22 cellular contexts compared by ENCODE assay signal in the genomic region with DNA sequence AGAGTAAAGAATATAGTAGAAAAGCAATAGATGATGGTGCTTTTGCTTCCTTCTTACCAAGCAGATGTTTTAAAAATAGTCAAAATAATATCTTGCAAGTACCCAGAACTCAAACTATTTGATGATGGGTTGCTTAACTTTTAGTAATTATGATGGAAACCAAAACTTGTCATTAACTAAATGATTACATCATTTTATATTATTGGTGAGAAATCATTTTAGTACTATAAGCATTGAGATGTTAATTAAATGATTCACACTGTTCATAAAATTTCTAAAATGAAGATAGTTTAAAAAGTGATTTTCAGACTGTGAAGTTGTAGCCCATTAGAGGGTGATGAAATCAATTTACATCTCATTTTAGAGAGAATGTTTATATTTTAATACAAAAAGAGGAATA. TPM values are rescaled to one million over a fixed set of nuclear protein-coding genes. Genes with fewer than 3 reads are reported as not detected.
DNase-seq lines count a peak whose midpoint lies in the region; ATAC-seq, FAIRE-seq and TF ChIP-seq lines count a peak whose summit lies in the region.
"Had no signal": no experiment of that assay in that cellular context is flagged by ENCODE, and none has a peak within 500 bp of the region (broad histone marks: within the 10 kb centered on the region; RNA-seq: fewer than 3 reads in every experiment).

No MANE protein-coding gene starts in this region.

- peaks cover 8% of the 10 kb centered on the region; the same call in 2 of the 3 replicates for H3K4me1 Mint-ChIP-seq in GM23338

- H3F3A ChIP-seq in smooth muscle cell (ENCODE audit: low read depth) = peaks cover 5% of the 10 kb centered on the region
- H3F3A ChIP-seq in GM23338 (replicated peaks; ENCODE audit: low read depth) = no peaks in the 10 kb centered on the region

- POLR2A ChIA-PET in K562 (lab: Yijun Ruan, JAX) = no interaction called here

- no peaks in the 10 kb centered on the region for H4K20me1 ChIP-seq in K562 (replicated peaks; ENCODE audit: control insufficient read depth, insufficient read depth, low read length)
- H4K20me1 ChIP-seq in smooth muscle cell (ENCODE audit: low read depth) = no peaks in the 10 kb centered on the region
- no peaks in the 10 kb centered on the region for H4K20me1 ChIP-seq in GM23338 (replicated peaks; ENCODE audit: insufficient read depth)
- H4K20me1 ChIP-seq: BLaER1 had no signal

- TF ChIP-seq EP300 in K562 (IDR thresholded peaks at IDR 0.05; ENCODE audit: low read length) = no peak

- no TSS peak for BruUV-seq in K562 (replicated peaks; lab: Mats Ljungman, UMichigan)

- no peaks in the 10 kb centered on the region for H3K27me3 ChIP-seq in K562 (ENCODE audit: control insufficient read depth in 2 of 2, insufficient read depth in 2 of 2, low read length in 2 of 2)
- peaks cover 22% of the 10 kb centered on the region for H3K27me3 ChIP-seq in smooth muscle cell (ENCODE audit: low read depth)
- no peaks in the 10 kb centered on the region for H3K27me3 ChIP-seq in GM23338 (ENCODE audit: insufficient read depth)
- H3K27me3 ChIP-seq: BLaER1 had no signal

- H3K4me1 ChIP-seq in K562 (replicated peaks in 1 of 2; ENCODE audit: control insufficient read depth in 2 of 2, insufficient read depth in 2 of 2, low read length in 2 of 2) (no peaks in the 10 kb centered on the region; a peak in 1 of 5 replicates), smooth muscle cell (ENCODE audit: low read depth) (peaks cover 6% of the 10 kb centered on the region), GM23338 (ENCODE audit: insufficient read depth) (0 out of 2 replicates have a peak, but pooled peaks cover 5% of the 10 kb centered on the region)
- H3K4me1 ChIP-seq: Caco-2, HAP-1 had no signal

- H3K79me2 ChIP-seq in K562 (ENCODE audit: control insufficient read depth, insufficient read depth, low read length) = no peaks in the 10 kb centered on the region
- no peaks in the 10 kb centered on the region for H3K79me2 ChIP-seq in smooth muscle cell (ENCODE audit: low read depth)
- no peaks in the 10 kb centered on the region for H3K79me2 ChIP-seq in GM23338 (replicated peaks; ENCODE audit: insufficient read depth)

- H3K36me3 ChIP-seq in K562 (ENCODE audit: control insufficient read depth, insufficient read depth, low read length) (no peaks in the 10 kb centered on the region), smooth muscle cell (ENCODE audit: low read depth) (no peaks in the 10 kb centered on the region), GM23338 (ENCODE audit: insufficient read depth) (no peaks in the 10 kb centered on the region)
- H3K36me3 ChIP-seq: BLaER1, HAP-1 had no signal

- TF ChIP-seq CTCF in K562 (IDR thresholded peaks at IDR 0.05 in 2 of 3, conservative IDR thresholded peaks at IDR 0.05 in 1 of 3; ENCODE audit: insufficient read depth in 2 of 3, low read depth in 1 of 3, low read length in 3 of 3) (no peak), smooth muscle cell (IDR thresholded peaks at IDR 0.05; ENCODE audit: borderline replicate concordance, insufficient read depth, poor library complexity, severe bottlenecking) (no peak), GM23338 (conservative IDR thresholded peaks at IDR 0.05; ENCODE audit: low read depth in 2 of 2) (no peak)

- no peak overlapping the region for H3K4me3 ChIP-seq in K562
- no peak overlapping the region for H3K4me3 ChIP-seq in smooth muscle cell
- H3K4me3 ChIP-seq in GM23338 = no peak overlapping the region
- H3K4me3 ChIP-seq: BLaER1, GM12878, HAP-1 had no signal

- H3K9me2 ChIP-seq in GM23338 (ENCODE audit: insufficient read depth) = no peaks in the 10 kb centered on the region

- ATAC-seq in K562 (no peak), HG02678 (IDR thresholded peaks at IDR 0.05; ENCODE audit: unreplicated experiment) (no peak), GM23338 (no peak)
- ATAC-seq: CD8-positive, alpha-beta T cell; GM12878 had no signal

- no peak overlapping the region for H3K4me3 Mint-ChIP-seq in GM23338
- H3K4me3 Mint-ChIP-seq: B cell; CD8-positive, alpha-beta T cell had no signal

- H3K9me3 ChIP-seq in K562 (replicated peaks; ENCODE audit: control insufficient read depth, insufficient read depth, low read depth, low read length) = no peaks in the 10 kb centered on the region
- no peaks in the 10 kb centered on the region for H3K9me3 ChIP-seq in smooth muscle cell (replicated peaks; ENCODE audit: low read depth)
- H3K9me3 ChIP-seq: BLaER1, Caco-2, HAP-1 had no signal

- H3K9me3 Mint-ChIP-seq in GM23338 = no peaks in the 10 kb centered on the region
- H3K9me3 Mint-ChIP-seq: CD8-positive, alpha-beta T cell had no signal

- peak; percentile 62 for FAIRE-seq in A204.1 (lab: Jason Lieb, UNC)
- peak; percentile 52 for FAIRE-seq in G401.6 (lab: Jason Lieb, UNC)
- no peak for FAIRE-seq in K562 (lab: Jason Lieb, UNC)
- FAIRE-seq in GM12891 (lab: Jason Lieb, UNC) = no peak
- FAIRE-seq: GM12878, GM18507, H54 had no signal

- CTCF ChIA-PET in K562 (lab: Yijun Ruan, JAX; ENCODE audit: low intra/inter-chr PET ratio) = no interaction called here

- in situ Hi-C loops in K562 (cut with MboI) = no loop called here

- H2AFZ ChIP-seq in K562 (ENCODE audit: low read depth, low read length) (no peak overlapping the region), smooth muscle cell (ENCODE audit: low read depth) (no peak overlapping the region), GM23338 (no peak overlapping the region)

- no peak overlapping the region for H3K9ac ChIP-seq in K562 (ENCODE audit: insufficient read depth in 1 of 2, low read depth in 2 of 2, low read length in 2 of 2)
- no peak overlapping the region for H3K9ac ChIP-seq in smooth muscle cell (ENCODE audit: low read depth)
- H3K9ac ChIP-seq: BLaER1 had no signal

- H3K27ac Mint-ChIP-seq in GM23338 = no peak overlapping the region
- H3K27ac Mint-ChIP-seq: B cell; CD4-positive, CD25-positive, alpha-beta regulatory T cell; CD8-positive, alpha-beta T cell had no signal

- TF ChIP-seq RAD21 in K562 (CRISPR knock-in tag; conservative IDR thresholded peaks at IDR 0.05 in 1 of 2, IDR thresholded peaks at IDR 0.05 in 1 of 2) = no peak

- H3K4me2 ChIP-seq in K562 (ENCODE audit: insufficient read depth, low read length) (no peak overlapping the region), smooth muscle cell (peak overlapping the region; percentile 72), GM23338 (no peak overlapping the region)
- H3K4me2 ChIP-seq: BLaER1 had no signal

- TF ChIP-seq POLR2A in K562 (conservative IDR thresholded peaks at IDR 0.05) = no peak
- no peak for TF ChIP-seq POLR2A in GM12891 (IDR thresholded peaks at IDR 0.05; ENCODE audit: low read depth, low read length)

- no peaks in the 10 kb centered on the region for H3K27me3 Mint-ChIP-seq in GM23338 (ENCODE audit: insufficient read depth, low read depth, poor library complexity)

- no peaks in the 10 kb centered on the region for H3K9me1 ChIP-seq in K562 (ENCODE audit: control insufficient read depth, insufficient read depth, low read length)

- H3K27ac ChIP-seq in K562 (ENCODE audit: extremely low read depth, low read depth, low read length) = no peak overlapping the region
- no peak overlapping the region for H3K27ac ChIP-seq in smooth muscle cell (ENCODE audit: low read depth)
- no peak overlapping the region for H3K27ac ChIP-seq in GM23338 (ENCODE audit: low read depth)
- H3K27ac ChIP-seq: BLaER1, C4-2B had no signal

- intact Hi-C loops in K562 (cut with micrococcal nuclease) = no loop called here

- DNase-seq in K562 (ENCODE audit: extremely low read depth in 1 of 4, low spot score in 3 of 4) (no peak), smooth muscle cell (lab: John Stamatoyannopoulos, UW; ENCODE audit: unreplicated experiment) (no peak), GM23338 (ENCODE audit: low spot score) (no peak), GM12891 (ENCODE audit: insufficient read length, low spot score) (no peak)
- DNase-seq: 8988T; Caco-2; CD4-positive, CD25-positive, alpha-beta regulatory T cell; CD8-positive, alpha-beta T cell; DMS153; DND-41; GDM1; GOT3 had no signal

- no peaks in the 10 kb centered on the region for H3K36me3 Mint-ChIP-seq in GM23338 (ENCODE audit: low read depth)
- H3K36me3 Mint-ChIP-seq: CD4-positive, CD25-positive, alpha-beta regulatory T cell; CD8-positive, alpha-beta T cell had no signal

TF ChIP-seq in GM23338, 12 proteins besides CTCF, POLR2A, EP300 and RAD21:
- no peak for TF ChIP-seq POLR2AphosphoS5 (IDR thresholded peaks at IDR 0.05; ENCODE audit: low read depth)
TF ChIP-seq in GM23338: peak in this region for 0.

TF ChIP-seq in GM12891, 5 proteins besides CTCF, POLR2A, EP300 and RAD21:
- TF ChIP-seq TAF1 (IDR thresholded peaks at IDR 0.05; ENCODE audit: low read depth, low read length) (no peak), POLR2AphosphoS5 (IDR thresholded peaks at IDR 0.05; ENCODE audit: low read depth, low read length) (no peak), PAX5 (IDR thresholded peaks at IDR 0.05; ENCODE audit: insufficient read depth, low read length, severe bottlenecking) (no peak)

RNA-seq across cellular contexts. Expression of a gene that starts 24.4 kb away (rescaled TPM):
- 390 and 496 TPM in 2 replicates for total RNA-seq in K562 (2011; cell fraction: chromatin; rRNA removed; ENCODE audit: low replicate concordance)
- total RNA-seq in K562 (2011; cell fraction: nucleolus; rRNA removed) = 104 and 126 TPM in 2 replicates
- 172 and 193 TPM in 2 replicates for total RNA-seq in K562 (2011; cell fraction: nucleoplasm; rRNA removed)
- total RNA-seq in K562 (2014; rRNA removed) (42.7 and 54.1 TPM in 2 replicates), K562 (2014; rRNA removed; fragmentation: Illumina TruSeq; extraction: Trizol) (45.5 and 53.2 TPM in 2 replicates), K562 (2015; rRNA removed; fragmentation: Illumina TruSeq; extraction: Trizol) (33.8 TPM in 2 replicates), K562 (2021) (65.3 and 79.5 TPM in 2 replicates), smooth muscle cell (31.4 and 40.3 TPM in 2 replicates)
- polyA plus RNA-seq in K562 (2011; rRNA removed) (120 and 133 TPM in 2 replicates), K562 (2014; fragmentation: Illumina TruSeq; extraction: Trizol) (63.1 and 84.4 TPM in 2 replicates), K562 (2014; fragmentation: Nextera tagmentation; extraction: Ambion mirVana) (10 to 100 TPM in 1 of 2 experiments, 1 to 10 TPM in 1; 7.9 to 10.2 TPM), K562 (2014; rRNA removed) (166 and 236 TPM in 2 replicates), smooth muscle cell (23.0 and 43.3 TPM in 2 replicates), GM23338 (2016; fragmentation: Nextera tagmentation; extraction: Ambion mirVana) (38.7 and 44.9 TPM in 2 replicates)
- polyA plus RNA-seq in K562 (2011; cell fraction: cytosol; rRNA removed) = 20.2 and 43.3 TPM in 2 replicates
- polyA plus RNA-seq in K562 (2011; cell fraction: nucleus; rRNA removed) = 403 and 445 TPM in 2 replicates
- 46.7 and 119 TPM in 2 replicates for polyA plus RNA-seq in K562 (2012)
- polyA minus RNA-seq in K562 (2011; rRNA and poly(A)+ RNA removed) = 15.1 and 27.9 TPM in 2 replicates
- polyA minus RNA-seq in K562 (2011; cell fraction: cytosol; rRNA and poly(A)+ RNA removed) = 7.1 and 13.0 TPM in 2 replicates
- 54.5 and 77.9 TPM in 2 replicates for polyA minus RNA-seq in K562 (2011; cell fraction: nucleus; rRNA and poly(A)+ RNA removed)
- 30.0 and 50.2 TPM in 2 replicates for total RNA-seq in GM23338 (2014; rRNA removed; shearing (Covaris generic))
- polyA plus RNA-seq in GM12891 (2012; ENCODE audit: low read depth, missing spikeins) = 132 TPM
